In genomic region chr1:241639653-241640148, GRCh38 we compare ENCODE assay signal across 8 cellular contexts. TPM values are rescaled to one million over a fixed set of nuclear protein-coding genes. Genes with fewer than 3 reads are reported as not detected.
A peak's percentile ranks its signal among the peaks of the same experiment; 100 is the strongest.
DNase-seq lines count a peak whose midpoint lies in the region; ATAC-seq and TF ChIP-seq lines count a peak whose summit lies in the region.

No MANE protein-coding gene starts in this region.

- H3K4me3 ChIP-seq in gastroesophageal sphincter = peak overlapping the region; percentile 75 to 88

- H3K4me1 Mint-ChIP-seq in progenitor cell of endocrine pancreas (ENCODE audit: low read depth) = peaks cover 20% of the 10 kb centered on the region

- peak overlapping the region; percentile 79 for H3K27ac Mint-ChIP-seq in progenitor cell of endocrine pancreas

- peaks cover 3 to 31% (median 5%) of the 10 kb centered on the region in 3 donors for H3K4me1 ChIP-seq in gastroesophageal sphincter

- no peaks in the 10 kb centered on the region for H3K27me3 ChIP-seq in gastroesophageal sphincter

- ATAC-seq in HG02623 (IDR thresholded peaks at IDR 0.05; ENCODE audit: unreplicated experiment) = peak; percentile 41
- peak; percentile 23 for ATAC-seq in gastroesophageal sphincter

- no peak for TF ChIP-seq POLR2A in gastroesophageal sphincter (IDR thresholded peaks at IDR 0.05)

- H3K27ac ChIP-seq in gastroesophageal sphincter = peak overlapping the region; percentile 17 to 88 (median 86)

- peaks cover 16% of the 10 kb centered on the region for H3K9me3 Mint-ChIP-seq in progenitor cell of endocrine pancreas (ENCODE audit: low read depth)

- whole genome bisulfite sequencing in gastroesophageal sphincter (ENCODE audit: low coverage in 1 of 2), 2 donors = 0% methylated on average over 2 of the region's 42 CpGs; no CpG with 5 or more reads in 1 of the 2 donors

- H3K27me3 Mint-ChIP-seq in progenitor cell of endocrine pancreas = no peaks in the 10 kb centered on the region

- DNase-seq in SIG-M5 treated with dmso at 0.1 percent for 504 hours (lab: John Stamatoyannopoulos, UW; ENCODE audit: unreplicated experiment) = peak; percentile 72
- DNase-seq in SIG-M5 (lab: John Stamatoyannopoulos, UW) = no peak
- peak; percentile 38 for DNase-seq in NCI-H1092 (lab: John Stamatoyannopoulos, UW)
- peak; percentile 78 for DNase-seq in activated CD8-positive, alpha-beta memory T cell treated with anti-CD3 and anti-CD28 coated beads, Interleukin-2, amount 50 U/mL, for 48 hours
- DNase-seq in progenitor cell of endocrine pancreas (ENCODE audit: low spot score, unreplicated experiment) = peak; percentile 17
- DNase-seq in A172 (ENCODE audit: low spot score) = no peak

- H3K36me3 Mint-ChIP-seq in progenitor cell of endocrine pancreas (ENCODE audit: insufficient read depth) = peaks cover 14% of the 10 kb centered on the region

- TF ChIP-seq EP300 in gastroesophageal sphincter (IDR thresholded peaks at IDR 0.05) = no peak

- no peaks in the 10 kb centered on the region for H3K9me3 ChIP-seq in gastroesophageal sphincter

- peak overlapping the region; percentile 87 for H3K4me3 Mint-ChIP-seq in progenitor cell of endocrine pancreas (ENCODE audit: low read depth)

- H3K36me3 ChIP-seq in gastroesophageal sphincter = peaks cover 0 to 6% of the 10 kb centered on the region in 2 donors

- no peak for TF ChIP-seq CTCF in gastroesophageal sphincter (IDR thresholded peaks at IDR 0.05)
- no peak for TF ChIP-seq CTCF in progenitor cell of endocrine pancreas (IDR thresholded peaks at IDR 0.05; ENCODE audit: unreplicated experiment)

RNA-seq across cellular contexts. Expression of gene CHML, which starts 0.5 kb away (rescaled TPM):
- total RNA-seq in gastroesophageal sphincter = 10 to 100 TPM in 1 of 4 donors, 1 to 10 TPM in 3; 5.3 to 10.2 (median 8.8) TPM
- total RNA-seq in progenitor cell of endocrine pancreas = 19.1 and 19.9 TPM in 2 replicates
- 45.7 and 55.4 TPM in 2 replicates for total RNA-seq in A172 (2014; rRNA removed; shearing (Covaris generic))

RNA-seq across cellular contexts. Expression of gene OPN3, which starts 0.5 kb away (rescaled TPM):
- total RNA-seq in gastroesophageal sphincter = 10 to 100 TPM in 1 of 4 donors, 1 to 10 TPM in 3; 3.5 to 13.9 (median 4.8) TPM
- 18.2 and 19.9 TPM in 2 replicates for total RNA-seq in progenitor cell of endocrine pancreas
- total RNA-seq in A172 (2014; rRNA removed; shearing (Covaris generic)) = 12.1 and 22.8 TPM in 2 replicates

RNA-seq across cellular contexts. Expression of gene WDR64, which starts 12.4 kb away (rescaled TPM):
- total RNA-seq in gastroesophageal sphincter = under 1 TPM in 1 of 4 donors, not detected in 3; 0.16 TPM
- total RNA-seq in progenitor cell of endocrine pancreas = 0.07 TPM in 1 of 2 replicates, not detected in the other
- not detected in 2 replicates for total RNA-seq in A172 (2014; rRNA removed; shearing (Covaris generic))

Comparison
In these comparisons a context has a peak if more than half of its experiments do, and no peak if none do; other contexts are left out.
1. DNase-seq: peak in SIG-M5 treated with dmso at 0.1 percent for 504 hours (single experiment), NCI-H1092 (single experiment), activated CD8-positive, alpha-beta memory T cell treated with anti-CD3 and anti-CD28 coated beads, Interleukin-2, amount 50 U/mL, for 48 hours (single experiment) and progenitor cell of endocrine pancreas (single experiment); none in SIG-M5 (single experiment) and A172 (single experiment).